ENCODE assay signal across 25 cellular contexts in the genomic region with DNA sequence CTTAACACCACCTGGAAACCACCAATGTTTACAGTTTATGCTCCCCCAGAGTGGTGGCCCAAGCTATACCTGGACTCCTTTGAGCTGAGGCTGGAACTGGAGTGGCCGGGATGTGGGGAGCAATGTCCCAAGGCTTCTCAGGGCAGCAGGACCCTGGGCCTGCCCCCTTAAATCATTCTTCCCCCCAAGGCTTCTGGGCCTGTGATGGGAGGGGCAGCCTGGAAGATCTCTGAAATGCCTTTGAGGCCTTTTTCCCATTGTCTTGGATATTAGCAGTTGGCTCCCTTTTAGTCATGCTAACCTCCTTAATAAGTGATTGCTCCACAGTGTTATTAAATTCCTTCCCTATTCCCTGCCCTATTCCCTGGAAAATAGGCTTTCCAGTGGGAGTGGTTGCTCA.
"Had no signal": no experiment of that assay in that cellular context is flagged by ENCODE, and none has a peak within 500 bp of the region (broad histone marks: within the 10 kb centered on the region; RNA-seq: fewer than 3 reads in every experiment).

No MANE protein-coding gene starts in this region.

- H3K4me3 ChIP-seq: colonic mucosa, esophagus squamous epithelium, left lung, mucosa of descending colon, smooth muscle cell, stomach, thoracic aorta, transverse colon, upper lobe of right lung, uterus had no signal

- H3K27ac ChIP-seq: colonic mucosa, esophagus squamous epithelium, left lung, parathyroid adenoma, stomach, thoracic aorta, transverse colon, upper lobe of right lung, uterus had no signal

- H3K9ac ChIP-seq: parathyroid adenoma had no signal

- H3K9me3 ChIP-seq: colonic mucosa had no signal

- H3K27me3 ChIP-seq: colonic mucosa, esophagus squamous epithelium, left lung, stomach, transverse colon, upper lobe of right lung, uterus had no signal

- H3K36me3 ChIP-seq: colonic mucosa, thoracic aorta, transverse colon, upper lobe of right lung, uterus had no signal

- DNase-seq: colonic mucosa; dermis blood vessel endothelial cell; effector memory CD4-positive, alpha-beta T cell; esophagus squamous epithelium; foreskin melanocyte; left cardiac atrium; left lung; mesenchymal stem cell; mucosa of descending colon; naive B cell; stimulated activated CD4-positive, alpha-beta T cell treated with anti-CD3 and anti-CD28 coated beads, Interleukin-12 subunit alpha, Interleukin-12 subunit beta, amount 100 ng/mL, for 4 hours; stimulated activated CD4-positive, alpha-beta T cell treated with anti-CD3 and anti-CD28 coated beads, Interleukin-1b, Interleukin-23, amount 100 ng/mL, for 48 hours; stimulated activated CD4-positive, alpha-beta T cell treated with anti-CD3 and anti-CD28 coated beads, Interleukin-4, amount 100 ng/mL, for 1 hour; stimulated activated CD8-positive, alpha-beta memory T cell treated with anti-CD3 and anti-CD28 coated beads, Interleukin-4, amount 100 ng/mL, for 48 hours; stimulated activated naive CD4-positive, alpha-beta T cell treated with Interleukin-2 at 50 U/mL for 16 hours; stomach; substantia nigra; transverse colon; upper lobe of right lung; uterus had no signal

- FAIRE-seq: endothelial cell of umbilical vein, islet of Langerhans had no signal

- H3K4me1 ChIP-seq: colonic mucosa, esophagus squamous epithelium, left lung, parathyroid adenoma, transverse colon, upper lobe of right lung, uterus had no signal
